Comparison of ENCODE assay signal across 8 cellular contexts in genomic region chr20:3819413-3820047, GRCh38. TPM values are rescaled to one million over a fixed set of nuclear protein-coding genes. Genes with fewer than 3 reads are reported as not detected.
A peak's percentile ranks its signal among the peaks of the same experiment; 100 is the strongest.
DNase-seq lines count a peak whose midpoint lies in the region; ATAC-seq, FAIRE-seq and TF ChIP-seq lines count a peak whose summit lies in the region.

No MANE protein-coding gene starts in this region.

- TF ChIP-seq CTCF in Calu3 (IDR thresholded peaks at IDR 0.05; ENCODE audit: unreplicated experiment) (no peak), RWPE1 (conservative IDR thresholded peaks at IDR 0.05; ENCODE audit: low read depth) (no peak), pancreas (IDR thresholded peaks at IDR 0.05) (no peak)

- DNase-seq in Calu3, result no peak
- DNase-seq in RWPE1 (ENCODE audit: low spot score), result no peak
- peak in 1 of 6 donors; percentile 72 for DNase-seq in pancreas
- DNase-seq in NCI-H2227 (lab: John Stamatoyannopoulos, UW; ENCODE audit: unreplicated experiment), result no peak
- no peak for DNase-seq in stimulated activated CD4-positive, alpha-beta T cell treated with anti-CD3 and anti-CD28 coated beads, Interleukin-2, amount 100 ng/mL, for 24 hours

- H3K9me3 Mint-ChIP-seq in Calu3 (ENCODE audit: low read depth, unreplicated experiment), result no peaks in the 10 kb centered on the region

- POLR2A ChIA-PET in RWPE1 (lab: Yijun Ruan, JAX; ENCODE audit: low non-redundant PET), result interaction anchor here (1.0 to 1.3 kb wide), 3 partner anchors 11 to 33 kb away, joined by 3 to 4 read pairs (median 4); partner anchors contain the start of gene CENPB

- 63 to 64% methylated on average over 20 of the region's 20 CpGs for WGBS in esophagus, 2 donors
- 58 to 60% methylated on average over 19 to 20 of the region's 20 CpGs for WGBS in pancreas, 2 donors

- peak overlapping the region; percentile 81 for H3K4me3 Mint-ChIP-seq in Calu3 (ENCODE audit: low read depth, unreplicated experiment)

- H3K36me3 Mint-ChIP-seq in Calu3 (ENCODE audit: insufficient read depth, unreplicated experiment), result peaks cover 21% of the 10 kb centered on the region

- peaks cover 8 to 19% of the 10 kb centered on the region in 2 donors for H3K36me3 ChIP-seq in esophagus (ENCODE audit: control insufficient read depth in 2 of 2, insufficient read depth in 2 of 2, low read length in 1 of 2)
- peaks cover 0 to 26% (median 19%) of the 10 kb centered on the region in 3 donors for H3K36me3 ChIP-seq in pancreas

- no peak for FAIRE-seq in pancreas (lab: Jason Lieb, UNC)

- no peaks in the 10 kb centered on the region for H3K27me3 Mint-ChIP-seq in Calu3 (ENCODE audit: unreplicated experiment)

- no peaks in the 10 kb centered on the region for H3K27me3 ChIP-seq in esophagus (ENCODE audit: control insufficient read depth in 1 of 2, insufficient read depth in 2 of 2, low read length in 2 of 2)
- H3K27me3 ChIP-seq in pancreas, result no peaks in the 10 kb centered on the region

- CTCF ChIA-PET in Calu3 (lab: Charles Lee), result interaction anchor here (0.6 to 4.0 kb wide), 3 partner anchors 33 to 51 kb away, joined by 3 to 25 read pairs (median 5); partner anchors contain the start of genes CENPB and SPEF1
- CTCF ChIA-PET in RWPE1 (lab: Yijun Ruan, JAX), result interaction anchor here (0.6 to 3.1 kb wide), 16 partner anchors 8 to 270 kb away, joined by 3 to 32 read pairs (median 6); partner anchors contain the start of genes CDC25B, CENPB and SPEF1

- H3K4me1 ChIP-seq in esophagus (ENCODE audit: control insufficient read depth in 2 of 2, insufficient read depth in 2 of 2, low read length in 1 of 2) (peaks cover 6 to 11% of the 10 kb centered on the region in 2 donors), pancreas (peaks cover 9 to 29% (median 21%) of the 10 kb centered on the region in 3 donors)

- no peak for ATAC-seq in pancreas
- ATAC-seq in HG02588 (IDR thresholded peaks at IDR 0.05; ENCODE audit: unreplicated experiment), result no peak
- no peak for ATAC-seq in HG03442 (IDR thresholded peaks at IDR 0.05; ENCODE audit: unreplicated experiment)

- peak overlapping the region; percentile 92 for H3K27ac Mint-ChIP-seq in Calu3 (ENCODE audit: unreplicated experiment)

- no peaks in the 10 kb centered on the region for H3K9me3 ChIP-seq in esophagus (ENCODE audit: control insufficient read depth in 2 of 2, insufficient read depth in 1 of 2, low read depth in 1 of 2, low read length in 1 of 2)
- no peaks in the 10 kb centered on the region for H3K9me3 ChIP-seq in pancreas

- peak overlapping the region; percentile 96 for H3K27ac ChIP-seq in RWPE1
- peak overlapping the region; percentile 98 to 100 for H3K27ac ChIP-seq in esophagus (ENCODE audit: low read depth in 2 of 2, low read length in 1 of 2)
- peak overlapping the region; percentile 98 to 100 (median 98) for H3K27ac ChIP-seq in pancreas

- H3K4me1 Mint-ChIP-seq in Calu3 (ENCODE audit: low read depth, unreplicated experiment), result peaks cover 14% of the 10 kb centered on the region

- no TSS peak for BruUV-seq in Calu3 (replicated peaks; lab: Mats Ljungman, UMichigan)

- H3K4me3 ChIP-seq in esophagus (ENCODE audit: low read depth in 1 of 2, low read length in 2 of 2), result peak overlapping the region; percentile 73 to 82
- H3K4me3 ChIP-seq in pancreas, result peak overlapping the region; percentile 51 to 80 (median 65)

- intact Hi-C loops in Calu3 (cut with micrococcal nuclease; ENCODE audit: unreplicated experiment), result loop anchor here (2.0 kb wide), 1 partner anchor 33 kb away; the partner anchor contains the start of gene CENPB
- intact Hi-C loops in pancreas (cut with DNase I), result loop anchor here in 1 of 3 donors (5.0 kb wide), 1 partner anchor 32 kb away; the partner anchor contains the start of gene CENPB

RNA-seq across cellular contexts. Expression of gene AP5S1, which starts 0.8 kb away (rescaled TPM):
- total RNA-seq in Calu3 (2022), result 7.2 and 9.5 TPM in 2 replicates
- 1 to 10 TPM; 4.6 to 7.9 TPM for polyA plus RNA-seq in esophagus
- 1 to 10 TPM; 4.7 to 7.9 (median 6.8) TPM for total RNA-seq in pancreas
- polyA plus RNA-seq in pancreas, result 1 to 10 TPM; 5.4 to 7.3 TPM

RNA-seq across cellular contexts. Expression of gene CDC25B, which starts 23.4 kb away (rescaled TPM):
- total RNA-seq in Calu3 (2022), result 69.6 and 75.0 TPM in 2 replicates
- 10 to 100 TPM; 15.6 to 21.8 TPM for polyA plus RNA-seq in esophagus
- total RNA-seq in pancreas, result 10 to 100 TPM in 2 of 6 donors, 1 to 10 TPM in 4; 3.7 to 13.5 (median 5.0) TPM
- polyA plus RNA-seq in pancreas, result 10 to 100 TPM; 24.4 to 28.8 TPM

RNA-seq across cellular contexts. Expression of gene MAVS, which starts 27.1 kb away (rescaled TPM):
- 29.8 and 32.1 TPM in 2 replicates for total RNA-seq in Calu3 (2022)
- 10 to 100 TPM in 1 of 2 donors, 1 to 10 TPM in 1; 9.2 to 20.5 TPM for polyA plus RNA-seq in esophagus
- total RNA-seq in pancreas, result 10 to 100 TPM; 17.2 to 25.1 (median 21.6) TPM
- polyA plus RNA-seq in pancreas, result 10 to 100 TPM in 1 of 2 donors, 1 to 10 TPM in 1; 9.5 to 20.5 TPM

RNA-seq across cellular contexts. Expression of gene CENPB, which starts 33.0 kb away (rescaled TPM):
- total RNA-seq in Calu3 (2022) (44.7 and 44.9 TPM in 2 replicates), pancreas (10 to 100 TPM; 30.2 to 46.5 (median 39.3) TPM)
- polyA plus RNA-seq in esophagus (10 to 100 TPM; 33.3 to 43.4 TPM), pancreas (10 to 100 TPM; 34.0 to 44.2 TPM)

RNA-seq across cellular contexts. Expression of gene SPEF1, which starts 38.3 kb away (rescaled TPM):
- 0.28 TPM in 1 of 2 replicates, not detected in the other for total RNA-seq in Calu3 (2022)
- polyA plus RNA-seq in esophagus, result under 1 TPM; 0.07 to 0.08 TPM
- total RNA-seq in pancreas, result under 1 TPM; 0.20 to 0.55 (median 0.40) TPM
- polyA plus RNA-seq in pancreas, result 1 to 10 TPM; 1.7 TPM
